1 cellular context compared by ENCODE assay signal in the genomic region with DNA sequence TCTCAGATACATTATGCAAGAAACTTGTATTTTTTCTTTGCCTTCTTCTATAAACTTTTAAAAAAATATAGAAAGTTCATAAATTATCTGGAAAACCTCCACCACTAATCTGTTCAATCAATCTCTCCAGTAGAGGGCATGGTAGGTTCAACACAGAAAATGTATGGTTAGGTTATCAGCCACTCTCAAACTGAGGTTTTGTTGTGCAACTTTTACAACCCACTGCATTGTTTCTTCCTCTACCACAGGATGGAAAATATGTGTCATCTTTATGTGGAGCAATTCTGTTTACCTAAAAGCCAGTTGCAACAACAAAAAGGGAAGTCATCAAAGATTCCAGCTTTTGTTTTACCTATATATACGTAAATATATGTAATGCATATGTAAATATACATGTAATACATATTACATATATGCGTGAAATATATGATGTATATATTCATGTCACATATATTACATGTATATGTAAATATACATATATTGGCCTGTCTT.
TF ChIP-seq lines count a peak whose summit lies in the region.

No MANE protein-coding gene starts in this region.

TF ChIP-seq in K562, 482 proteins besides CTCF, POLR2A, EP300 and RAD21 (continued from another document):
- no peak for TF ChIP-seq KDM4B (IDR thresholded peaks at IDR 0.05; ENCODE audit: borderline replicate concordance in 2 of 2, low read depth in 1 of 2)
- TF ChIP-seq, protein P1, sequence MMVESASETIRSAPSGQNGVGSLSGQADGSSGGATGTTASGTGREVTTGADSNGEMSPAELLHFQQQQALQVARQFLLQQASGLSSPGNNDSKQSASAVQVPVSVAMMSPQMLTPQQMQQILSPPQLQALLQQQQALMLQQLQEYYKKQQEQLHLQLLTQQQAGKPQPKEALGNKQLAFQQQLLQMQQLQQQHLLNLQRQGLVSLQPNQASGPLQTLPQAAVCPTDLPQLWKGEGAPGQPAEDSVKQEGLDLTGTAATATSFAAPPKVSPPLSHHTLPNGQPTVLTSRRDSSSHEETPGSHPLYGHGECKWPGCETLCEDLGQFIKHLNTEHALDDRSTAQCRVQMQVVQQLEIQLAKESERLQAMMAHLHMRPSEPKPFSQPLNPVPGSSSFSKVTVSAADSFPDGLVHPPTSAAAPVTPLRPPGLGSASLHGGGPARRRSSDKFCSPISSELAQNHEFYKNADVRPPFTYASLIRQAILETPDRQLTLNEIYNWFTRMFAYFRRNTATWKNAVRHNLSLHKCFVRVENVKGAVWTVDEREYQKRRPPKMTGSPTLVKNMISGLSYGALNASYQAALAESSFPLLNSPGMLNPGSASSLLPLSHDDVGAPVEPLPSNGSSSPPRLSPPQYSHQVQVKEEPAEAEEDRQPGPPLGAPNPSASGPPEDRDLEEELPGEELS (CRISPR knock-in tag; IDR thresholded peaks at IDR 0.05; ENCODE audit: borderline replicate concordance), result peak; percentile 85; the same call in 1 of the 2 replicates
- no peak for TF ChIP-seq KDM5B (IDR thresholded peaks at IDR 0.05; ENCODE audit: insufficient replicate concordance, low read depth, low read length)
- no peak for TF ChIP-seq HNRNPLL (IDR thresholded peaks at IDR 0.05; ENCODE audit: low read depth, low read length, poor library complexity, severe bottlenecking)
- peak; percentile 30; the same call in 1 of the 2 replicates for TF ChIP-seq EP400 (IDR thresholded peaks at IDR 0.05)
- 0 out of 2 replicates have a peak, but pooled peaks have one; percentile 56 for TF ChIP-seq FOXP1 (CRISPR knock-in tag; IDR thresholded peaks at IDR 0.05)
- TF ChIP-seq, protein P2, sequence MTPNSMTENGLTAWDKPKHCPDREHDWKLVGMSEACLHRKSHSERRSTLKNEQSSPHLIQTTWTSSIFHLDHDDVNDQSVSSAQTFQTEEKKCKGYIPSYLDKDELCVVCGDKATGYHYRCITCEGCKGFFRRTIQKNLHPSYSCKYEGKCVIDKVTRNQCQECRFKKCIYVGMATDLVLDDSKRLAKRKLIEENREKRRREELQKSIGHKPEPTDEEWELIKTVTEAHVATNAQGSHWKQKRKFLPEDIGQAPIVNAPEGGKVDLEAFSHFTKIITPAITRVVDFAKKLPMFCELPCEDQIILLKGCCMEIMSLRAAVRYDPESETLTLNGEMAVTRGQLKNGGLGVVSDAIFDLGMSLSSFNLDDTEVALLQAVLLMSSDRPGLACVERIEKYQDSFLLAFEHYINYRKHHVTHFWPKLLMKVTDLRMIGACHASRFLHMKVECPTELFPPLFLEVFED (CRISPR knock-in tag; conservative IDR thresholded peaks at IDR 0.05), result no peak
- TF ChIP-seq HDAC3 (IDR thresholded peaks at IDR 0.05; ENCODE audit: borderline replicate concordance, partially characterized antibody), result no peak
- TF ChIP-seq, protein P3, sequence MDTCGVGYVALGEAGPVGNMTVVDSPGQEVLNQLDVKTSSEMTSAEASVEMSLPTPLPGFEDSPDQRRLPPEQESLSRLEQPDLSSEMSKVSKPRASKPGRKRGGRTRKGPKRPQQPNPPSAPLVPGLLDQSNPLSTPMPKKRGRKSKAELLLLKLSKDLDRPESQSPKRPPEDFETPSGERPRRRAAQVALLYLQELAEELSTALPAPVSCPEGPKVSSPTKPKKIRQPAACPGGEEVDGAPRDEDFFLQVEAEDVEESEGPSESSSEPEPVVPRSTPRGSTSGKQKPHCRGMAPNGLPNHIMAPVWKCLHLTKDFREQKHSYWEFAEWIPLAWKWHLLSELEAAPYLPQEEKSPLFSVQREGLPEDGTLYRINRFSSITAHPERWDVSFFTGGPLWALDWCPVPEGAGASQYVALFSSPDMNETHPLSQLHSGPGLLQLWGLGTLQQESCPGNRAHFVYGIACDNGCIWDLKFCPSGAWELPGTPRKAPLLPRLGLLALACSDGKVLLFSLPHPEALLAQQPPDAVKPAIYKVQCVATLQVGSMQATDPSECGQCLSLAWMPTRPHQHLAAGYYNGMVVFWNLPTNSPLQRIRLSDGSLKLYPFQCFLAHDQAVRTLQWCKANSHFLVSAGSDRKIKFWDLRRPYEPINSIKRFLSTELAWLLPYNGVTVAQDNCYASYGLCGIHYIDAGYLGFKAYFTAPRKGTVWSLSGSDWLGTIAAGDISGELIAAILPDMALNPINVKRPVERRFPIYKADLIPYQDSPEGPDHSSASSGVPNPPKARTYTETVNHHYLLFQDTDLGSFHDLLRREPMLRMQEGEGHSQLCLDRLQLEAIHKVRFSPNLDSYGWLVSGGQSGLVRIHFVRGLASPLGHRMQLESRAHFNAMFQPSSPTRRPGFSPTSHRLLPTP (IDR thresholded peaks at IDR 0.05; ENCODE audit: borderline replicate concordance, extremely low read depth, insufficient read length), result no peak
- TF ChIP-seq, protein P4, sequence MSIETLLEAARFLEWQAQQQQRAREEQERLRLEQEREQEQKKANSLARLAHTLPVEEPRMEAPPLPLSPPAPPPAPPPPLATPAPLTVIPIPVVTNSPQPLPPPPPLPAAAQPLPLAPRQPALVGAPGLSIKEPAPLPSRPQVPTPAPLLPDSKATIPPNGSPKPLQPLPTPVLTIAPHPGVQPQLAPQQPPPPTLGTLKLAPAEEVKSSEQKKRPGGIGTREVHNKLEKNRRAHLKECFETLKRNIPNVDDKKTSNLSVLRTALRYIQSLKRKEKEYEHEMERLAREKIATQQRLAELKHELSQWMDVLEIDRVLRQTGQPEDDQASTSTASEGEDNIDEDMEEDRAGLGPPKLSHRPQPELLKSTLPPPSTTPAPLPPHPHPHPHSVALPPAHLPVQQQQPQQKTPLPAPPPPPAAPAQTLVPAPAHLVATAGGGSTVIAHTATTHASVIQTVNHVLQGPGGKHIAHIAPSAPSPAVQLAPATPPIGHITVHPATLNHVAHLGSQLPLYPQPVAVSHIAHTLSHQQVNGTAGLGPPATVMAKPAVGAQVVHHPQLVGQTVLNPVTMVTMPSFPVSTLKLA (conservative IDR thresholded peaks at IDR 0.05), result 0 out of 4 replicates have a peak, but pooled peaks of 1 of the 2 experiments have one; percentile 35
- peak in 1 of 2 experiments; percentile 48; a peak in 1 of 4 replicates for TF ChIP-seq MAZ (CRISPR knock-in tag; conservative IDR thresholded peaks at IDR 0.05 in 1 of 2, IDR thresholded peaks at IDR 0.05 in 1 of 2)
- TF ChIP-seq ZNF324 (CRISPR knock-in tag; IDR thresholded peaks at IDR 0.05), result no peak
- TF ChIP-seq ZNF175 (CRISPR knock-in tag; IDR thresholded peaks at IDR 0.05; ENCODE audit: low read depth), result no peak
- peak in 1 of 2 experiments; percentile 19; a peak in 1 of 4 replicates for TF ChIP-seq FOXK2 (conservative IDR thresholded peaks at IDR 0.05 in 1 of 2, IDR thresholded peaks at IDR 0.05 in 1 of 2; ENCODE audit: low read depth in 2 of 2)
- no peak for TF ChIP-seq NFE2 (IDR thresholded peaks at IDR 0.05; ENCODE audit: low read depth)
- no peak for TF ChIP-seq ELF1 (tag; IDR thresholded peaks at IDR 0.05)
- TF ChIP-seq DPF2 (IDR thresholded peaks at IDR 0.05), result peak; percentile 54
- no peak for TF ChIP-seq MEF2D (tag; conservative IDR thresholded peaks at IDR 0.05; ENCODE audit: low read depth)
- TF ChIP-seq, protein P5, sequence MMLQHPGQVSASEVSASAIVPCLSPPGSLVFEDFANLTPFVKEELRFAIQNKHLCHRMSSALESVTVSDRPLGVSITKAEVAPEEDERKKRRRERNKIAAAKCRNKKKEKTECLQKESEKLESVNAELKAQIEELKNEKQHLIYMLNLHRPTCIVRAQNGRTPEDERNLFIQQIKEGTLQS (IDR thresholded peaks at IDR 0.05), result peak; percentile 84
- TF ChIP-seq, protein P5 (CRISPR knock-in tag; conservative IDR thresholded peaks at IDR 0.05), result peak; percentile 84
- TF ChIP-seq BRD4 (IDR thresholded peaks at IDR 0.05), result no peak
- TF ChIP-seq, protein P6, sequence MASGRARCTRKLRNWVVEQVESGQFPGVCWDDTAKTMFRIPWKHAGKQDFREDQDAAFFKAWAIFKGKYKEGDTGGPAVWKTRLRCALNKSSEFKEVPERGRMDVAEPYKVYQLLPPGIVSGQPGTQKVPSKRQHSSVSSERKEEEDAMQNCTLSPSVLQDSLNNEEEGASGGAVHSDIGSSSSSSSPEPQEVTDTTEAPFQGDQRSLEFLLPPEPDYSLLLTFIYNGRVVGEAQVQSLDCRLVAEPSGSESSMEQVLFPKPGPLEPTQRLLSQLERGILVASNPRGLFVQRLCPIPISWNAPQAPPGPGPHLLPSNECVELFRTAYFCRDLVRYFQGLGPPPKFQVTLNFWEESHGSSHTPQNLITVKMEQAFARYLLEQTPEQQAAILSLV (tag; IDR thresholded peaks at IDR 0.05), result peak; percentile 68
- peak; percentile 21; the same call in 1 of the 2 replicates for TF ChIP-seq ADNP (tag; IDR thresholded peaks at IDR 0.05)
- TF ChIP-seq, protein P7, sequence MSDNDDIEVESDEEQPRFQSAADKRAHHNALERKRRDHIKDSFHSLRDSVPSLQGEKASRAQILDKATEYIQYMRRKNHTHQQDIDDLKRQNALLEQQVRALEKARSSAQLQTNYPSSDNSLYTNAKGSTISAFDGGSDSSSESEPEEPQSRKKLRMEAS (CRISPR knock-in tag; IDR thresholded peaks at IDR 0.05), result no peak
- peak; percentile 66; the same call in 1 of the 2 replicates for TF ChIP-seq GATAD2B (IDR thresholded peaks at IDR 0.05; ENCODE audit: borderline replicate concordance)
- TF ChIP-seq SRF (CRISPR knock-in tag; IDR thresholded peaks at IDR 0.05), result no peak
- TF ChIP-seq ZNF766 (CRISPR knock-in tag; conservative IDR thresholded peaks at IDR 0.05), result 0 out of 2 replicates have a peak, but pooled peaks have one; percentile 56
- TF ChIP-seq RCOR1 (IDR thresholded peaks at IDR 0.05; ENCODE audit: borderline replicate concordance in 1 of 2, low read depth in 2 of 2, low read length in 2 of 2), result peak in 1 of 2 experiments; percentile 77; a peak in 2 of 4 replicates
- peak; percentile 13 to 45; a peak in 1 of 4 replicates for TF ChIP-seq KDM1A (IDR thresholded peaks at IDR 0.05)
